ENCODE assay signal across 14 cellular contexts in the genomic region with DNA sequence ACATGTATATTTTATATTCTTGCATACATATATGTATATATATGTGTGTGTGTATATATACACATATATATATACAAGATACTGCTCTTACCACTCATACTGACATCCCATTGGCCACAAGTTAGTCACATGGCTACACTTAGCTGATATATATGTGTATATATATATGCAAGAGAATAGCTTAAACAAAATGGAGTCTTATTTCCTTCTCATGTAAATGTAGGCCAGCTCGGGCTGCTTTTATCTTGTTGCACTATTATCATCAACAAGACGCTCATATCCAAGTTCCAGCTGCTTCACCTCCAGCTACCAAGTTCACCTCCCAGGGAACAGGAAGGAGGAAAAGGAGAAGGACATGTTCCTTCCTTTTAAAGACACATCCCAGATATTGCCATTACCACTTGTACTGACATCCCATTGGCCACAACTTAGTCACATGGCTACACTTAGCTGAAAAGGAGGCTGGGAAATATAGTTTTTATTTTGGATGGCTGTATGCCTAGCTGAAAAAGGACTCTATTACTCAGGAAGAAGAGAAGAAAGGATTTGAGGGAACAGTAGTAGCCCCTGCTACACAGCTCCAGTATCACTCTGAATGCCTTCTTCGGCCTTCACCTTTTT. TPM values are rescaled to one million over a fixed set of nuclear protein-coding genes. Genes with fewer than 3 reads are reported as not detected.
DNase-seq lines count a peak whose midpoint lies in the region; ATAC-seq and TF ChIP-seq lines count a peak whose summit lies in the region.
"Had no signal": no experiment of that assay in that cellular context is flagged by ENCODE, and none has a peak within 500 bp of the region (broad histone marks: within the 10 kb centered on the region; RNA-seq: fewer than 3 reads in every experiment).

No MANE protein-coding gene starts in this region.

- DNase-seq in IMR-90 = peak; percentile 16
- DNase-seq in T-helper 17 cell = no peak
- no peak for DNase-seq in left colon
- DNase-seq in germinal center (ENCODE audit: low spot score) = no peak
- DNase-seq in gastrocnemius medialis = no peak
- DNase-seq: activated CD8-positive, alpha-beta memory T cell treated with anti-CD3 and anti-CD28 coated beads, Interleukin-2, amount 10 ng/mL, durations not matched to agents 7 days and 5 days; adrenal gland; KBM-7; naive thymus-derived CD8-positive, alpha-beta T cell; NCI-H524 treated with DMSO at 0.1 percent for 48 hours; stimulated activated CD8-positive, alpha-beta memory T cell treated with anti-CD3 and anti-CD28 coated beads, Interleukin-4, amount 100 ng/mL, for 48 hours; T-helper 1 cell had no signal

- H2AK9ac ChIP-seq in IMR-90 (replicated peaks; ENCODE audit: low read depth, low read length, poor library complexity) = no peak overlapping the region

- no peak overlapping the region for H3K4ac ChIP-seq in IMR-90 (ENCODE audit: low read depth, low read length)

- no peak for TF ChIP-seq RAD21 in IMR-90 (IDR thresholded peaks at IDR 0.05; ENCODE audit: low read length)

- peaks cover 2% of the 10 kb centered on the region for H3K4me1 ChIP-seq in IMR-90 (ENCODE audit: control insufficient read depth, insufficient read depth, low read length)
- H3K4me1 ChIP-seq in gastrocnemius medialis = peaks cover 4 to 7% of the 10 kb centered on the region in 2 donors
- H3K4me1 ChIP-seq: adrenal gland had no signal

- peaks cover 14% of the 10 kb centered on the region for H3K4me1 Mint-ChIP-seq in T-helper 17 cell

- H4K5ac ChIP-seq in IMR-90 (ENCODE audit: low read depth, low read length) = peak overlapping the region; percentile 9; the same call in 1 of the 2 replicates

- in situ Hi-C loops in IMR-90 (cut with MboI; ENCODE audit: low sequenced_read_pairs) = loop anchor here (5.0 kb wide), 1 partner anchor 309 kb away; no protein-coding TSS in a partner anchor
- in situ Hi-C loops in gastrocnemius medialis (cut with MboI; ENCODE audit: low sequenced_read_pairs in 4 of 4) = loop anchor here in 3 of 4 donors (5.0 to 10.0 kb wide), 2 partner anchors 311 to 314 kb away; no protein-coding TSS in a partner anchor

- peak overlapping the region; percentile 46 for H3K27ac Mint-ChIP-seq in T-helper 17 cell
- H3K27ac Mint-ChIP-seq: activated CD8-positive, alpha-beta memory T cell treated with anti-CD3 and anti-CD28 coated beads, Interleukin-2, amount 10 ng/mL, durations not matched to agents 7 days and 5 days had no signal

- no peak overlapping the region; the same call in 1 of the 2 replicates for H2AK5ac ChIP-seq in IMR-90 (ENCODE audit: low read depth, low read length)

- no peak overlapping the region for H3K4me3 Mint-ChIP-seq in T-helper 17 cell
- H3K4me3 Mint-ChIP-seq: activated CD8-positive, alpha-beta memory T cell treated with anti-CD3 and anti-CD28 coated beads, Interleukin-2, amount 10 ng/mL, durations not matched to agents 7 days and 5 days; naive thymus-derived CD8-positive, alpha-beta T cell had no signal

- H2BK20ac ChIP-seq in IMR-90 (ENCODE audit: low read depth, low read length) = no peak overlapping the region

- peaks cover 0 to 2% of the 10 kb centered on the region in 2 experiments; a peak in 1 of 4 replicates for H3K79me1 ChIP-seq in IMR-90 (ENCODE audit: low read depth in 1 of 2, low read length in 2 of 2)

- TF ChIP-seq CTCF in IMR-90 (conservative IDR thresholded peaks at IDR 0.05; ENCODE audit: low read depth, low read length) (no peak), gastrocnemius medialis (IDR thresholded peaks at IDR 0.05 in 4 of 5, conservative IDR thresholded peaks at IDR 0.05 in 1 of 5) (no peak)

- H3K56ac ChIP-seq in IMR-90 (ENCODE audit: extremely low read depth, insufficient read depth, low read length) = no peak overlapping the region

- POLR2A ChIA-PET in IMR-90 (lab: Charles Lee; ENCODE audit: unreplicated experiment) = interaction anchor here (0.7 kb wide), 1 partner anchor 42 kb away, joined by 3 read pairs; no protein-coding TSS in a partner anchor

- H3K27me3 ChIP-seq in IMR-90 (ENCODE audit: control insufficient read depth, insufficient read depth, low read length) = no peaks in the 10 kb centered on the region
- H3K27me3 ChIP-seq in gastrocnemius medialis = no peaks in the 10 kb centered on the region
- H3K27me3 ChIP-seq: adrenal gland had no signal

- peak overlapping the region; percentile 85 for H2AFZ ChIP-seq in IMR-90 (replicated peaks; ENCODE audit: low read length, poor library complexity)

- WGBS in IMR-90 (ENCODE audit: extremely low coverage in 2 of 2, insufficient read length in 1 of 2), 2 experiments = 100% methylated on average over 1 of the region's 3 CpGs; no CpG with 5 or more reads in 1 of the 2 experiments

- peaks cover 5% of the 10 kb centered on the region for H3K27me3 Mint-ChIP-seq in T-helper 17 cell

- no peak overlapping the region for H2BK120ac ChIP-seq in IMR-90 (ENCODE audit: low read depth, low read length)

- peaks cover 5% of the 10 kb centered on the region for H3K9me1 ChIP-seq in IMR-90 (ENCODE audit: insufficient read depth, low read length)

- CTCF ChIA-PET in IMR-90 (lab: Yijun Ruan, JAX) = interaction anchor here (0.9 to 1.7 kb wide), 2 partner anchors 43 to 313 kb away, joined by 3 to 6 read pairs; no protein-coding TSS in a partner anchor

- no peak overlapping the region for H3K27ac ChIP-seq in IMR-90 (ENCODE audit: insufficient read depth, low read length)
- H3K27ac ChIP-seq in gastrocnemius medialis = no peak overlapping the region
- H3K27ac ChIP-seq: adrenal gland had no signal

- H3K14ac ChIP-seq in IMR-90 (replicated peaks; ENCODE audit: low read depth, low read length) = no peak overlapping the region

- H4K20me1 ChIP-seq in IMR-90 (ENCODE audit: insufficient read depth, low read length) = no peaks in the 10 kb centered on the region

- H3K36me3 Mint-ChIP-seq in T-helper 17 cell (ENCODE audit: low read depth) = no peaks in the 10 kb centered on the region
- H3K36me3 Mint-ChIP-seq: activated CD8-positive, alpha-beta memory T cell treated with anti-CD3 and anti-CD28 coated beads, Interleukin-2, amount 10 ng/mL, durations not matched to agents 7 days and 5 days; naive thymus-derived CD8-positive, alpha-beta T cell had no signal

- no peak overlapping the region for H3K4me2 ChIP-seq in IMR-90 (ENCODE audit: low read depth, low read length)
- H3K4me2 ChIP-seq: smooth muscle cell had no signal

- ATAC-seq in IMR-90 (ENCODE audit: low read depth) (0 out of 2 replicates have a peak, but pooled peaks have one; percentile 18), T-helper 17 cell (no peak), left colon (peak; percentile 53), gastrocnemius medialis (no peak), GM21619 (IDR thresholded peaks at IDR 0.05; ENCODE audit: unreplicated experiment) (no peak)
- ATAC-seq: activated CD8-positive, alpha-beta memory T cell treated with anti-CD3 and anti-CD28 coated beads, Interleukin-2, amount 10 ng/mL, durations not matched to agents 7 days and 5 days; naive thymus-derived CD8-positive, alpha-beta T cell had no signal

- intact Hi-C loops in IMR-90 (cut with micrococcal nuclease) = loop anchor here (1.0 to 5.0 kb wide), 2 partner anchors 79 to 433 kb away; no protein-coding TSS in a partner anchor
- intact Hi-C loops in left colon (cut with DNase I, micrococcal nuclease) = loop anchor here (5.0 to 10.0 kb wide), 2 partner anchors 311 to 314 kb away; no protein-coding TSS in a partner anchor
- intact Hi-C loops in gastrocnemius medialis (cut with DNase I; ENCODE audit: low total_unique reads) = no loop called here

- peak overlapping the region; percentile 13; the same call in 1 of the 2 replicates for H4K91ac ChIP-seq in IMR-90 (ENCODE audit: insufficient read depth, low read depth, low read length)

- H3K36me3 ChIP-seq in IMR-90 (ENCODE audit: control insufficient read depth, insufficient read depth, low read length) (no peaks in the 10 kb centered on the region), gastrocnemius medialis (no peaks in the 10 kb centered on the region)
- H3K36me3 ChIP-seq: adrenal gland had no signal

- H3K9ac ChIP-seq in IMR-90 (ENCODE audit: low read depth, low read length) = no peak overlapping the region

- H3K18ac ChIP-seq in IMR-90 (ENCODE audit: low read depth, low read length) = no peak overlapping the region

- H3K4me3 ChIP-seq in IMR-90 (ENCODE audit: insufficient read depth, low read depth, low read length) (no peak overlapping the region), gastrocnemius medialis (no peak overlapping the region)
- H3K4me3 ChIP-seq: adrenal gland, smooth muscle cell had no signal

- H2BK15ac ChIP-seq in IMR-90 (ENCODE audit: low read depth, low read length) = no peak overlapping the region; the same call in 2 of the 3 replicates

- H3K9me3 ChIP-seq in IMR-90 (ENCODE audit: control insufficient read depth, insufficient read depth, low read length) (no peaks in the 10 kb centered on the region), T-helper 17 cell (ENCODE audit: control insufficient read depth, low read length, poor library complexity, severe bottlenecking) (no peaks in the 10 kb centered on the region), gastrocnemius medialis (no peaks in the 10 kb centered on the region)
- H3K9me3 ChIP-seq: adrenal gland had no signal

- dilution Hi-C loops in IMR-90 (cut with HindIII; ENCODE audit: low sequenced_read_pairs, unreplicated experiment) = no loop called here

- TF ChIP-seq POLR2A in IMR-90 (IDR thresholded peaks at IDR 0.05; ENCODE audit: low read depth, low read length) (no peak), gastrocnemius medialis (IDR thresholded peaks at IDR 0.05) (no peak)

- no peak overlapping the region for H2BK5ac ChIP-seq in IMR-90 (ENCODE audit: low read depth, low read length, poor library complexity, severe bottlenecking)

- BruUV-seq in IMR-90 (replicated peaks; lab: Mats Ljungman, UMichigan) = no TSS peak

- H4K8ac ChIP-seq in IMR-90 (ENCODE audit: low read depth in 2 of 2, low read length in 2 of 2) = peak overlapping the region in 1 of 2 experiments; percentile 82; a peak in 2 of 4 replicates

- H3K23ac ChIP-seq in IMR-90 (ENCODE audit: low read depth, low read length) = no peak overlapping the region

RNA-seq across cellular contexts. Expression of gene APOA5, which starts 1.9 kb away (rescaled TPM):
- total RNA-seq in IMR-90 (2012; rRNA removed) (not detected in 2 replicates), T-helper 17 cell (not detected), left colon (not detected), gastrocnemius medialis (1 to 10 TPM in 2 of 4 donors, not detected in 2; 1.0 to 2.9 TPM)
- polyA plus RNA-seq in IMR-90 (2012; rRNA removed) = not detected in 2 replicates
- not detected in 2 replicates for polyA plus RNA-seq in IMR-90 (2012; cell fraction: cytosol; rRNA removed)
- polyA plus RNA-seq in IMR-90 (2012; cell fraction: nucleus; rRNA removed; ENCODE audit: low replicate concordance) = not detected in 2 replicates
- total RNA-seq: activated CD8-positive, alpha-beta memory T cell treated with anti-CD3 and anti-CD28 coated beads, Interleukin-2, amount 10 ng/mL, durations not matched to agents 7 days and 5 days; naive thymus-derived CD8-positive, alpha-beta T cell; smooth muscle cell had no signal
- polyA plus RNA-seq: adrenal gland; naive thymus-derived CD8-positive, alpha-beta T cell; smooth muscle cell had no signal

RNA-seq across cellular contexts. Expression of gene ZPR1, which starts 5.8 kb away (rescaled TPM):
- 52.0 and 53.9 TPM in 2 replicates for total RNA-seq in IMR-90 (2012; rRNA removed)
- 38.5 and 40.8 TPM in 2 replicates for polyA plus RNA-seq in IMR-90 (2012; rRNA removed)
- 23.7 and 31.3 TPM in 2 replicates for polyA plus RNA-seq in IMR-90 (2012; cell fraction: cytosol; rRNA removed)
- polyA plus RNA-seq in IMR-90 (2012; cell fraction: nucleus; rRNA removed; ENCODE audit: low replicate concordance) = 17.8 and 38.4 TPM in 2 replicates
- 100 to 1,000 TPM in 1 of 2 donors, 10 to 100 TPM in 1; 87.1 to 107 TPM for total RNA-seq in T-helper 17 cell
- total RNA-seq in left colon = 10 to 100 TPM; 28.4 to 30.9 TPM
- total RNA-seq in gastrocnemius medialis = 10 to 100 TPM; 43.3 to 82.5 (median 56.9) TPM

RNA-seq across cellular contexts. Expression of gene BUD13, which starts 20.8 kb away (rescaled TPM):
- total RNA-seq in IMR-90 (2012; rRNA removed) = 14.0 and 16.4 TPM in 2 replicates
- 11.2 and 11.9 TPM in 2 replicates for polyA plus RNA-seq in IMR-90 (2012; rRNA removed)
- polyA plus RNA-seq in IMR-90 (2012; cell fraction: cytosol; rRNA removed) = 3.8 and 11.5 TPM in 2 replicates
- polyA plus RNA-seq in IMR-90 (2012; cell fraction: nucleus; rRNA removed; ENCODE audit: low replicate concordance) = 5.2 and 15.2 TPM in 2 replicates
- total RNA-seq in T-helper 17 cell = 10 to 100 TPM; 11.5 to 11.8 TPM
- 10 to 100 TPM; 14.0 TPM for total RNA-seq in left colon
- 10 to 100 TPM in 3 of 4 donors, 1 to 10 TPM in 1; 9.0 to 14.1 (median 12.3) TPM for total RNA-seq in gastrocnemius medialis

RNA-seq across cellular contexts. Expression of gene APOA4, which starts 29.5 kb away (rescaled TPM):
- total RNA-seq in IMR-90 (2012; rRNA removed) = not detected in 2 replicates
- not detected in 2 replicates for polyA plus RNA-seq in IMR-90 (2012; rRNA removed)
- polyA plus RNA-seq in IMR-90 (2012; cell fraction: cytosol; rRNA removed) = not detected in 2 replicates
- polyA plus RNA-seq in IMR-90 (2012; cell fraction: nucleus; rRNA removed; ENCODE audit: low replicate concordance) = not detected in 2 replicates
- not detected for total RNA-seq in T-helper 17 cell
- not detected for total RNA-seq in left colon
- total RNA-seq in gastrocnemius medialis = 1 to 10 TPM in 2 of 4 donors, not detected in 2; 2.6 to 3.5 TPM
- total RNA-seq: activated CD8-positive, alpha-beta memory T cell treated with anti-CD3 and anti-CD28 coated beads, Interleukin-2, amount 10 ng/mL, durations not matched to agents 7 days and 5 days; adrenal gland; naive thymus-derived CD8-positive, alpha-beta T cell; smooth muscle cell had no signal
- polyA plus RNA-seq: naive thymus-derived CD8-positive, alpha-beta T cell had no signal

RNA-seq across cellular contexts. Expression of gene APOC3, which starts 36.1 kb away (rescaled TPM):
- total RNA-seq in IMR-90 (2012; rRNA removed) (not detected in 2 replicates), T-helper 17 cell (not detected), left colon (not detected), gastrocnemius medialis (10 to 100 TPM in 2 of 4 donors, not detected in 2; 19.3 to 45.7 TPM)
- polyA plus RNA-seq in IMR-90 (2012; rRNA removed) = not detected in 2 replicates
- polyA plus RNA-seq in IMR-90 (2012; cell fraction: cytosol; rRNA removed) = not detected in 2 replicates
- not detected in 2 replicates for polyA plus RNA-seq in IMR-90 (2012; cell fraction: nucleus; rRNA removed; ENCODE audit: low replicate concordance)
- total RNA-seq: activated CD8-positive, alpha-beta memory T cell treated with anti-CD3 and anti-CD28 coated beads, Interleukin-2, amount 10 ng/mL, durations not matched to agents 7 days and 5 days; naive thymus-derived CD8-positive, alpha-beta T cell; smooth muscle cell had no signal
- polyA plus RNA-seq: naive thymus-derived CD8-positive, alpha-beta T cell had no signal

Comparison
In these comparisons a context has a peak if more than half of its experiments do, and no peak if none do; other contexts are left out.
1. ATAC-seq: peak in IMR-90 (single experiment) and left colon (single experiment); none in T-helper 17 cell (single experiment), gastrocnemius medialis (0 of 2) and GM21619 (single experiment).